Comparison of ENCODE assay signal across 17 cellular contexts in the genomic region with DNA sequence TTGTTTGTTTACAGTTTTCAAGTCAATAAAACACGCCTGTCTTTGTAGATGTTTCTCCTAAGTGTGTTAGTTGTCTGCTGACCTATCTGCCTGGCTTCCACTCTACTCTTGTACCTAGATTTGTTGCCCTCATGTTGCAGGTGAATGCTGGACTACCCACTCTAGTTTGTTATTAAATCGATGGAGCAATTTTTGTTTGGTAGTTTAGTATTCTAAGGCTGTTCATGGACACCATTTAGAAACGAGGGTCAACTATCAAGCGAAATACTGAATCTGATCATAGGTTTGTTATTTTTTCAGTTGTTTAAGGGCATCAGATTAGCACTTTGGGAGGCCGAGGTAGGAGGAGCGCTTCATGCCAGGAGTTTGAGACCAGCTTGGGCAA. TPM values are rescaled to one million over a fixed set of nuclear protein-coding genes. Genes with fewer than 3 reads are reported as not detected.
DNase-seq lines count a peak whose midpoint lies in the region; ATAC-seq and TF ChIP-seq lines count a peak whose summit lies in the region.
"Had no signal": no experiment of that assay in that cellular context is flagged by ENCODE, and none has a peak within 500 bp of the region (broad histone marks: within the 10 kb centered on the region; RNA-seq: fewer than 3 reads in every experiment).

No MANE protein-coding gene starts in this region.

- H3K9me3 Mint-ChIP-seq in CD8-positive, alpha-beta T cell = no peaks in the 10 kb centered on the region
- H3K9me3 Mint-ChIP-seq: CD4-positive, alpha-beta T cell; H9 had no signal

- no peaks in the 10 kb centered on the region for H3K27me3 Mint-ChIP-seq in CD8-positive, alpha-beta T cell (ENCODE audit: low read depth)
- H3K27me3 Mint-ChIP-seq: CD4-positive, alpha-beta T cell had no signal

- H3K4me3 Mint-ChIP-seq in CD8-positive, alpha-beta T cell = no peak overlapping the region
- H3K4me3 Mint-ChIP-seq: CD4-positive, alpha-beta T cell; H9 had no signal

- H4K20me1 ChIP-seq in OCI-LY1 (ENCODE audit: insufficient read depth, low read length) = no peaks in the 10 kb centered on the region

- CTCF ChIA-PET in CD8-positive, alpha-beta T cell (lab: Charles Lee) = interaction anchor here (1.1 kb wide), 1 partner anchor 317 kb away, joined by 3 read pairs; no protein-coding TSS in a partner anchor

- no peaks in the 10 kb centered on the region for H3K27me3 ChIP-seq in CD8-positive, alpha-beta T cell (ENCODE audit: insufficient read depth, low read length)
- H3K27me3 ChIP-seq in OCI-LY1 (ENCODE audit: insufficient read depth, low read length) (no peaks in the 10 kb centered on the region), gastrocnemius medialis (no peaks in the 10 kb centered on the region)

- no peaks in the 10 kb centered on the region for H3K4me1 ChIP-seq in CD8-positive, alpha-beta T cell (ENCODE audit: insufficient read depth, low read length)
- H3K4me1 ChIP-seq in OCI-LY1 (ENCODE audit: insufficient read depth, low read length, severe bottlenecking) = peaks cover 61% of the 10 kb centered on the region
- peaks cover 39 to 64% of the 10 kb centered on the region in 2 donors for H3K4me1 ChIP-seq in gastrocnemius medialis

- no peak for DNase-seq in CD8-positive, alpha-beta T cell
- peak in 1 of 61 donors; percentile 3 for DNase-seq in caudate nucleus (lab: John Stamatoyannopoulos, UW)
- DNase-seq in gastrocnemius medialis = no peak
- DNase-seq in globus pallidus (ENCODE audit: low spot score) = no peak
- DNase-seq in EL = no peak
- DNase-seq: CD4-positive, alpha-beta T cell; H9; Kasumi-1; NCI-H1417; NCI-H1930; NCI-H2171; NCI-H446 treated with DMSO at 0.1 percent for 48 hours; NCI-H774; SHP77 treated with DMSO at 0.1 percent for 48 hours had no signal

- no peaks in the 10 kb centered on the region for H3K79me2 ChIP-seq in OCI-LY1 (ENCODE audit: insufficient read depth, low read length)

- in situ Hi-C loops in gastrocnemius medialis (cut with MboI; ENCODE audit: low sequenced_read_pairs in 4 of 4) = no loop called here

- peak overlapping the region; percentile 5 for H3K27ac Mint-ChIP-seq in CD8-positive, alpha-beta T cell
- H3K27ac Mint-ChIP-seq: CD4-positive, alpha-beta T cell had no signal

- TF ChIP-seq POLR2A in gastrocnemius medialis (IDR thresholded peaks at IDR 0.05) = no peak

- H3K9ac ChIP-seq in OCI-LY1 (ENCODE audit: low read length) = peak overlapping the region; percentile 11; the same call in 1 of the 2 replicates

- no peak for TF ChIP-seq CTCF in CD8-positive, alpha-beta T cell (IDR thresholded peaks at IDR 0.05)
- TF ChIP-seq CTCF in OCI-LY1 (IDR thresholded peaks at IDR 0.05; ENCODE audit: low read length) (no peak), gastrocnemius medialis (IDR thresholded peaks at IDR 0.05 in 4 of 5, conservative IDR thresholded peaks at IDR 0.05 in 1 of 5) (no peak)

- no peaks in the 10 kb centered on the region for H3K36me3 ChIP-seq in CD8-positive, alpha-beta T cell (ENCODE audit: insufficient read depth, low read length)
- H3K36me3 ChIP-seq in OCI-LY1 (ENCODE audit: insufficient read depth, low read length) = no peaks in the 10 kb centered on the region
- H3K36me3 ChIP-seq in gastrocnemius medialis = no peaks in the 10 kb centered on the region

- no peak for ATAC-seq in CD8-positive, alpha-beta T cell
- ATAC-seq in gastrocnemius medialis = no peak
- no peak for ATAC-seq in GM18870 (IDR thresholded peaks at IDR 0.05; ENCODE audit: unreplicated experiment)
- ATAC-seq in HG02870 (IDR thresholded peaks at IDR 0.05; ENCODE audit: unreplicated experiment) = no peak

- H3K9me2 ChIP-seq in OCI-LY1 (ENCODE audit: low read depth, low read length) = no peaks in the 10 kb centered on the region

- H3K27ac ChIP-seq in CD8-positive, alpha-beta T cell (ENCODE audit: low read depth, low read length) = no peak overlapping the region
- H3K27ac ChIP-seq in OCI-LY1 (ENCODE audit: low read depth, low read length, poor library complexity, severe bottlenecking) (peak overlapping the region; percentile 70), caudate nucleus (ENCODE audit: low read depth, low read length) (peak overlapping the region; percentile 83), gastrocnemius medialis (peak overlapping the region; percentile 19 to 81 (median 52))

- intact Hi-C loops in CD8-positive, alpha-beta T cell (cut with DNase I, micrococcal nuclease) = no loop called here
- intact Hi-C loops in gastrocnemius medialis (cut with DNase I; ENCODE audit: low total_unique reads) = no loop called here

- H3K4me3 ChIP-seq in CD8-positive, alpha-beta T cell (ENCODE audit: low read depth, low read length) = no peak overlapping the region
- H3K4me3 ChIP-seq in OCI-LY1 (ENCODE audit: low read depth, low read length, poor library complexity, severe bottlenecking) (peak overlapping the region; percentile 6), gastrocnemius medialis (no peak overlapping the region)

- H3K4me1 Mint-ChIP-seq in CD8-positive, alpha-beta T cell (ENCODE audit: low read depth) = no peaks in the 10 kb centered on the region

- no peaks in the 10 kb centered on the region for H3F3A ChIP-seq in OCI-LY1 (ENCODE audit: insufficient read depth, low read length)

- no peaks in the 10 kb centered on the region for H3K36me3 Mint-ChIP-seq in CD8-positive, alpha-beta T cell

- H3K4me2 ChIP-seq in OCI-LY1 (ENCODE audit: low read length) = peak overlapping the region; percentile 43

- H2AFZ ChIP-seq in OCI-LY1 (ENCODE audit: low read length) = peak overlapping the region; percentile 42

- H3K9me3 ChIP-seq in CD8-positive, alpha-beta T cell (ENCODE audit: low read length) = no peaks in the 10 kb centered on the region
- H3K9me3 ChIP-seq in OCI-LY1 (ENCODE audit: low read length) (no peaks in the 10 kb centered on the region), gastrocnemius medialis (no peaks in the 10 kb centered on the region)

- POLR2A ChIA-PET in CD8-positive, alpha-beta T cell (lab: Charles Lee) = no interaction called here

RNA-seq across cellular contexts. Expression of a gene that starts 29.1 kb away (rescaled TPM):
- 10 to 100 TPM; 43.2 to 54.5 TPM for total RNA-seq in CD8-positive, alpha-beta T cell
- 10 to 100 TPM; 29.1 to 81.1 (median 48.9) TPM for total RNA-seq in gastrocnemius medialis
